ENCODE assay signal across 7 cellular contexts in genomic region chr14:52996493-52996892, GRCh38. TPM values are rescaled to one million over a fixed set of nuclear protein-coding genes. Genes with fewer than 3 reads are reported as not detected.
"Had no signal": no experiment of that assay in that cellular context is flagged by ENCODE, and none has a peak within 500 bp of the region (broad histone marks: within the 10 kb centered on the region; RNA-seq: fewer than 3 reads in every experiment).

No MANE protein-coding gene starts in this region.

- H3K4me2 ChIP-seq: GM23338 had no signal

- H3K4me3 ChIP-seq: GM23338, K562 had no signal

- ATAC-seq: GM23338, K562 had no signal

- FAIRE-seq: H1, H54, K562 had no signal

- H2AFZ ChIP-seq: GM23338 had no signal

- DNase-seq: H9, HCEC 1CT had no signal

RNA-seq across cellular contexts. Expression of gene FERMT2, which starts 45.6 kb away (rescaled TPM):
- total RNA-seq: HT-29 had no signal
